ENCODE assay signal across 8 cellular contexts in genomic region chr11:6682591-6682935, GRCh38. TPM values are rescaled to one million over a fixed set of nuclear protein-coding genes. Genes with fewer than 3 reads are reported as not detected.
DNase-seq lines count a peak whose midpoint lies in the region; ATAC-seq and TF ChIP-seq lines count a peak whose summit lies in the region.

No MANE protein-coding gene starts in this region.

- no peaks in the 10 kb centered on the region for H3K27me3 ChIP-seq in effector memory CD4-positive, alpha-beta T cell (replicated peaks; ENCODE audit: control insufficient read depth, insufficient read depth, low read length, poor library complexity, severe bottlenecking)

- peak overlapping the region; percentile 61 for H3K27ac ChIP-seq in effector memory CD4-positive, alpha-beta T cell (ENCODE audit: insufficient read depth, low read length, poor library complexity, severe bottlenecking)

- no peak for TF ChIP-seq POLR2A in NB4 (IDR thresholded peaks at IDR 0.05; ENCODE audit: extremely low read depth, insufficient read length)

- peak overlapping the region; percentile 97 for H3K4me3 Mint-ChIP-seq in natural killer cell treated with Interleukin-12 subunit alpha and Interleukin-12 subunit beta and Interleukin-15 and Interleukin-18, amount 100 ng/mL, for 72 hours

- H3K27ac Mint-ChIP-seq in natural killer cell treated with Interleukin-12 subunit alpha and Interleukin-12 subunit beta and Interleukin-15 and Interleukin-18, amount 100 ng/mL, for 72 hours, result peak overlapping the region; percentile 94 to 98

- TF ChIP-seq CTCF in NB4 (IDR thresholded peaks at IDR 0.05; ENCODE audit: low read depth, low read length), result no peak

- H3K4me1 Mint-ChIP-seq in natural killer cell treated with Interleukin-12 subunit alpha and Interleukin-12 subunit beta and Interleukin-15 and Interleukin-18, amount 100 ng/mL, for 72 hours (ENCODE audit: low read depth in 2 of 2), result peaks cover 18 to 37% of the 10 kb centered on the region in 2 donors

- H3K9me3 ChIP-seq in effector memory CD4-positive, alpha-beta T cell (ENCODE audit: control insufficient read depth, low read length), result no peaks in the 10 kb centered on the region

- H3K4me1 ChIP-seq in effector memory CD4-positive, alpha-beta T cell (ENCODE audit: control insufficient read depth, insufficient read depth, low read length, poor library complexity, severe bottlenecking), result peaks cover 17% of the 10 kb centered on the region

- peak in 1 of 2 donors; percentile 1 for ATAC-seq in natural killer cell treated with Interleukin-12 subunit alpha and Interleukin-12 subunit beta and Interleukin-15 and Interleukin-18, amount 100 ng/mL, for 72 hours

- peak overlapping the region; percentile 98 for H3K4me3 ChIP-seq in NB4 (ENCODE audit: low read depth, low read length)
- peak overlapping the region; percentile 86 for H3K4me3 ChIP-seq in effector memory CD4-positive, alpha-beta T cell (ENCODE audit: insufficient read depth, low read depth, low read length, poor library complexity, severe bottlenecking)

- DNase-seq in NOMO-1 treated with DMSO at 0.1 percent for 48 hours (lab: John Stamatoyannopoulos, UW; ENCODE audit: unreplicated experiment), result peak; percentile 23
- no peak for DNase-seq in NOMO-1 treated with dmso at 0.1 percent for 144 hours (lab: John Stamatoyannopoulos, UW; ENCODE audit: unreplicated experiment)
- peak; percentile 50 for DNase-seq in NB4 (ENCODE audit: low read depth)
- no peak for DNase-seq in effector memory CD4-positive, alpha-beta T cell
- no peak for DNase-seq in natural killer cell treated with Interleukin-12 subunit alpha and Interleukin-12 subunit beta and Interleukin-15 and Interleukin-18, amount 100 ng/mL, for 72 hours (ENCODE audit: low spot score)
- no peak for DNase-seq in stimulated activated naive CD4-positive, alpha-beta T cell (lab: John Stamatoyannopoulos, UW)
- DNase-seq in iPS-NIHi7 (ENCODE audit: extremely low spot score), result no peak
- no peak for DNase-seq in HT-29 (ENCODE audit: low spot score)

- no peaks in the 10 kb centered on the region for H3K9me3 Mint-ChIP-seq in natural killer cell treated with Interleukin-12 subunit alpha and Interleukin-12 subunit beta and Interleukin-15 and Interleukin-18, amount 100 ng/mL, for 72 hours

- no peaks in the 10 kb centered on the region for H3K27me3 Mint-ChIP-seq in natural killer cell treated with Interleukin-12 subunit alpha and Interleukin-12 subunit beta and Interleukin-15 and Interleukin-18, amount 100 ng/mL, for 72 hours

- peaks cover 10% of the 10 kb centered on the region for H3K36me3 Mint-ChIP-seq in natural killer cell treated with Interleukin-12 subunit alpha and Interleukin-12 subunit beta and Interleukin-15 and Interleukin-18, amount 100 ng/mL, for 72 hours

- no peaks in the 10 kb centered on the region for H3K36me3 ChIP-seq in effector memory CD4-positive, alpha-beta T cell (ENCODE audit: control insufficient read depth, insufficient read depth, low read length)

RNA-seq across cellular contexts. Expression of gene MRPL17, which starts 0.6 kb away (rescaled TPM):
- 10 to 100 TPM; 69.1 to 70.1 TPM for total RNA-seq in natural killer cell treated with Interleukin-12 subunit alpha and Interleukin-12 subunit beta and Interleukin-15 and Interleukin-18, amount 100 ng/mL, for 72 hours
- 94.8 and 99.8 TPM in 2 replicates for total RNA-seq in HT-29 (2014; rRNA removed; shearing (Covaris generic))

RNA-seq across cellular contexts. Expression of gene DCHS1, which starts 27.0 kb away (rescaled TPM):
- 1 to 10 TPM in 1 of 2 donors, under 1 TPM in 1; 0.73 to 1.6 TPM for total RNA-seq in natural killer cell treated with Interleukin-12 subunit alpha and Interleukin-12 subunit beta and Interleukin-15 and Interleukin-18, amount 100 ng/mL, for 72 hours
- total RNA-seq in HT-29 (2014; rRNA removed; shearing (Covaris generic)), result 0.05 and 0.18 TPM in 2 replicates

Comparison
In these comparisons a context has a peak if more than half of its experiments do, and no peak if none do; other contexts are left out.
1. DNase-seq: peak in NOMO-1 treated with DMSO at 0.1 percent for 48 hours (single experiment) and NB4 (single experiment); none in NOMO-1 treated with dmso at 0.1 percent for 144 hours (single experiment), effector memory CD4-positive, alpha-beta T cell (0 of 3), natural killer cell treated with Interleukin-12 subunit alpha and Interleukin-12 subunit beta and Interleukin-15 and Interleukin-18, amount 100 ng/mL, for 72 hours (single experiment), stimulated activated naive CD4-positive, alpha-beta T cell (0 of 6), iPS-NIHi7 (single experiment) and HT-29 (single experiment).